18 cellular contexts compared by ENCODE assay signal in the genomic region with DNA sequence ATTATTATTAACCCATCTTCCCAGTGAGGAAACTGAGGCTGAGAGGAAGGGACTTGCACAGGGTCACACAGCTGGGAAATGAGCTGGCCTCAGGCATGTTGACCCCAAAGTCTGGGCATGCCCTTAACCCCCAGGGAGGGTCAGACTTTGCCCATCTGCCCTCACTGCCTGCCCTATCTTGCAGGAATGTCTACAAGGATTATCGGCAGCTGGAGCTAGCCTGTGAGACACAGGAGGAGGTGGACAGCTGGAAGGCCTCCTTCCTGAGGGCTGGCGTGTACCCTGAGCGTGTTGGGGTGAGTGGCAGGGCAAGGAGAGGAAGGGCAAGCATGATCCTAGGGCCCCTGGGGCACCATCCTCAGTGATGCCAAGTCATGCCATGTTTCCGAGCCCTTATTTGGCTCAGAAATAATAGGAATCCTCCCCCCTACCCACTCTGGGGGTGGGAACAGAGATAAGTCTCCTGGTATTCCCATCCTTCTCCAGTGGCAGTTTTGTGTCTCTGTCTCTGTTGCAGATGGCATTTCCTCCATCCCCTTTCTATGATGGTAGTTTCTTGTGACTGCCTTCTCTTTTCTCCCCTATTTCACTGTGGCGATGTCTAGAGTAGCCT. TPM values are rescaled to one million over a fixed set of nuclear protein-coding genes. Genes with fewer than 3 reads are reported as not detected.
A peak's percentile ranks its signal among the peaks of the same experiment; 100 is the strongest.
DNase-seq lines count a peak whose midpoint lies in the region; ATAC-seq and TF ChIP-seq lines count a peak whose summit lies in the region.
"Had no signal": no experiment of that assay in that cellular context is flagged by ENCODE, and none has a peak within 500 bp of the region (broad histone marks: within the 10 kb centered on the region; RNA-seq: fewer than 3 reads in every experiment).

No MANE protein-coding gene starts in this region.

- peak overlapping the region; percentile 91 for H3K27ac ChIP-seq in smooth muscle cell (ENCODE audit: low read depth)
- no peak overlapping the region for H3K27ac ChIP-seq in left ventricle myocardium inferior (replicated peaks)
- H3K27ac ChIP-seq: A549, GM23248 had no signal

- ATAC-seq in HG03521 (IDR thresholded peaks at IDR 0.05; ENCODE audit: unreplicated experiment) = no peak
- ATAC-seq: A549, GM12878 had no signal

- H2AFZ ChIP-seq in smooth muscle cell (ENCODE audit: low read depth) = no peak overlapping the region
- H2AFZ ChIP-seq: GM23248 had no signal

- H3K4me3 Mint-ChIP-seq in nephron = no peak overlapping the region
- H3K4me3 Mint-ChIP-seq in progenitor cell of endocrine pancreas (ENCODE audit: low read depth) = no peak overlapping the region

- H3K9ac ChIP-seq in smooth muscle cell (ENCODE audit: low read depth) = no peak overlapping the region
- H3K9ac ChIP-seq: GM23248 had no signal

- H3K4me2 ChIP-seq in smooth muscle cell = no peak overlapping the region
- H3K4me2 ChIP-seq: A549 had no signal

- H3K4me1 Mint-ChIP-seq in nephron (peaks cover 55% of the 10 kb centered on the region), progenitor cell of endocrine pancreas (ENCODE audit: low read depth) (peaks cover 5% of the 10 kb centered on the region)

- H3K79me2 ChIP-seq in smooth muscle cell (ENCODE audit: low read depth) = no peaks in the 10 kb centered on the region

- H3K36me3 Mint-ChIP-seq in nephron (ENCODE audit: low read depth) (peaks cover 24% of the 10 kb centered on the region), progenitor cell of endocrine pancreas (ENCODE audit: insufficient read depth) (no peaks in the 10 kb centered on the region)
- H3K36me3 Mint-ChIP-seq: CD4-positive, alpha-beta memory T cell had no signal

- 45% methylated on average over 5 of the region's 5 CpGs for WGBS in smooth muscle cell (ENCODE audit: low lambda C conversion rate)

- H3K27me3 ChIP-seq in smooth muscle cell (ENCODE audit: low read depth) (no peaks in the 10 kb centered on the region), left ventricle myocardium inferior (ENCODE audit: low read depth) (peaks cover 22% of the 10 kb centered on the region)

- no peak for TF ChIP-seq CTCF in fibroblast of villous mesenchyme (IDR thresholded peaks at IDR 0.05; ENCODE audit: insufficient read depth, low read depth, low read length)
- no peak for TF ChIP-seq CTCF in nephron (IDR thresholded peaks at IDR 0.05; ENCODE audit: unreplicated experiment in 3 of 3)
- no peak for TF ChIP-seq CTCF in smooth muscle cell (IDR thresholded peaks at IDR 0.05; ENCODE audit: borderline replicate concordance, insufficient read depth, poor library complexity, severe bottlenecking)
- no peak for TF ChIP-seq CTCF in left ventricle myocardium inferior (IDR thresholded peaks at IDR 0.05; ENCODE audit: borderline replicate concordance)
- no peak for TF ChIP-seq CTCF in GM13977 (IDR thresholded peaks at IDR 0.05; ENCODE audit: extremely low read depth, insufficient read depth, missing control alignments)
- no peak for TF ChIP-seq CTCF in progenitor cell of endocrine pancreas (IDR thresholded peaks at IDR 0.05; ENCODE audit: unreplicated experiment)

- H3F3A ChIP-seq in smooth muscle cell (ENCODE audit: low read depth) = peaks cover 29% of the 10 kb centered on the region

- no peak overlapping the region for H3K4me3 ChIP-seq in fibroblast of villous mesenchyme (ENCODE audit: low read depth, low read length)
- H3K4me3 ChIP-seq in smooth muscle cell = no peak overlapping the region
- H3K4me3 ChIP-seq in left ventricle myocardium inferior = no peak overlapping the region
- H3K4me3 ChIP-seq: A549, GM12878, GM23248 had no signal

- DNase-seq in LHCN-M2 (ENCODE audit: low read depth) = peak; percentile 70
- peak; percentile 72 for DNase-seq in fibroblast of villous mesenchyme (ENCODE audit: low read depth)
- no peak for DNase-seq in smooth muscle cell (lab: John Stamatoyannopoulos, UW; ENCODE audit: unreplicated experiment)
- no peak for DNase-seq in left ventricle myocardium inferior
- no peak for DNase-seq in GM13977 (ENCODE audit: low spot score)
- DNase-seq in progenitor cell of endocrine pancreas (ENCODE audit: low spot score, unreplicated experiment) = no peak
- DNase-seq: CD4-positive, alpha-beta memory T cell; DMS53; EL; GM23248; HCEC 1CT; NCI-H1105; NCI-H2081 treated with DMSO at 0.1 percent for 48 hours; NCI-H510A had no signal

- H3K27me3 Mint-ChIP-seq in nephron (ENCODE audit: low read depth) (peaks cover 3% of the 10 kb centered on the region), progenitor cell of endocrine pancreas (peaks cover 41% of the 10 kb centered on the region)

- in situ Hi-C loops in GM13977 (cut with MboI; ENCODE audit: low pct_unique_long_range_greater_than_20kb, low sequenced_read_pairs, unreplicated experiment) = no loop called here

- H3K27ac Mint-ChIP-seq in nephron = peak overlapping the region; percentile 95 to 99 (median 99)
- no peak overlapping the region for H3K27ac Mint-ChIP-seq in progenitor cell of endocrine pancreas

- H3K9me3 Mint-ChIP-seq in nephron = no peaks in the 10 kb centered on the region
- no peaks in the 10 kb centered on the region for H3K9me3 Mint-ChIP-seq in progenitor cell of endocrine pancreas (ENCODE audit: low read depth)

- no peaks in the 10 kb centered on the region for H4K20me1 ChIP-seq in smooth muscle cell (ENCODE audit: low read depth)

- no peaks in the 10 kb centered on the region for H3K36me3 ChIP-seq in smooth muscle cell (ENCODE audit: low read depth)
- no peaks in the 10 kb centered on the region for H3K36me3 ChIP-seq in left ventricle myocardium inferior

- H3K9me3 ChIP-seq in smooth muscle cell (replicated peaks; ENCODE audit: low read depth) = no peaks in the 10 kb centered on the region
- H3K9me3 ChIP-seq in left ventricle myocardium inferior (replicated peaks) = no peaks in the 10 kb centered on the region
- H3K9me3 ChIP-seq: A549 had no signal

- H3K4me1 ChIP-seq in smooth muscle cell (ENCODE audit: low read depth) (peaks cover 16% of the 10 kb centered on the region), left ventricle myocardium inferior (peaks cover 50% of the 10 kb centered on the region)
- H3K4me1 ChIP-seq: A549 had no signal

- intact Hi-C loops in left ventricle myocardium inferior (cut with micrococcal nuclease) = no loop called here

RNA-seq across cellular contexts. Expression of a gene that starts 28.5 kb away (rescaled TPM):
- total RNA-seq in LHCN-M2 (2014; rRNA removed) = 73.2 and 76.5 TPM in 2 replicates
- 60.5 TPM for polyA plus RNA-seq in LHCN-M2 (2012)
- total RNA-seq in fibroblast of villous mesenchyme = 114 and 116 TPM in 2 replicates
- total RNA-seq in smooth muscle cell = 99.5 and 101 TPM in 2 replicates
- polyA plus RNA-seq in smooth muscle cell = 55.4 and 70.1 TPM in 2 replicates
- total RNA-seq in left ventricle myocardium inferior = 86.9 TPM
- total RNA-seq in progenitor cell of endocrine pancreas = 87.0 and 108 TPM in 2 replicates

RNA-seq across cellular contexts. Expression of a gene that starts 28.8 kb away (rescaled TPM):
- total RNA-seq in LHCN-M2 (2014; rRNA removed) = 40.9 and 41.7 TPM in 2 replicates
- 53.1 TPM for polyA plus RNA-seq in LHCN-M2 (2012)
- 26.7 and 31.1 TPM in 2 replicates for total RNA-seq in fibroblast of villous mesenchyme
- 41.0 and 47.1 TPM in 2 replicates for total RNA-seq in smooth muscle cell
- polyA plus RNA-seq in smooth muscle cell = 71.1 and 77.2 TPM in 2 replicates
- 16.2 TPM for total RNA-seq in left ventricle myocardium inferior
- total RNA-seq in progenitor cell of endocrine pancreas = 18.8 and 20.7 TPM in 2 replicates

RNA-seq across cellular contexts. Expression of a gene that starts 44.1 kb away (rescaled TPM):
- total RNA-seq in LHCN-M2 (2014; rRNA removed) (0.17 TPM in 1 of 2 replicates, not detected in the other), fibroblast of villous mesenchyme (15.5 and 36.1 TPM in 2 replicates), smooth muscle cell (25.3 and 29.7 TPM in 2 replicates), left ventricle myocardium inferior (4.9 TPM), progenitor cell of endocrine pancreas (34.1 and 38.0 TPM in 2 replicates)
- 0.26 TPM for polyA plus RNA-seq in LHCN-M2 (2012)
- polyA plus RNA-seq in smooth muscle cell = 48.9 and 50.7 TPM in 2 replicates
- polyA plus RNA-seq: CD4-positive, alpha-beta memory T cell had no signal

RNA-seq across cellular contexts. Expression of a gene that starts 55.9 kb away (rescaled TPM):
- total RNA-seq in LHCN-M2 (2014; rRNA removed) (43.8 and 57.0 TPM in 2 replicates), fibroblast of villous mesenchyme (34.1 and 35.4 TPM in 2 replicates), smooth muscle cell (23.5 and 24.2 TPM in 2 replicates), left ventricle myocardium inferior (74.9 TPM), progenitor cell of endocrine pancreas (155 and 164 TPM in 2 replicates)
- 111 TPM for polyA plus RNA-seq in LHCN-M2 (2012)
- polyA plus RNA-seq in smooth muscle cell = 81.1 and 84.0 TPM in 2 replicates

Comparison
In these comparisons a context has a peak if more than half of its experiments do, and no peak if none do; other contexts are left out.
1. DNase-seq: peak in LHCN-M2 (single experiment) and fibroblast of villous mesenchyme (single experiment); none in smooth muscle cell (single experiment), left ventricle myocardium inferior (single experiment), GM13977 (single experiment) and progenitor cell of endocrine pancreas (single experiment).